1 cellular context compared by ENCODE assay signal in genomic region chr1:112395832-112396667, GRCh38.
A peak's percentile ranks its signal among the peaks of the same experiment; 100 is the strongest.
TF ChIP-seq lines count a peak whose summit lies in the region.

Gene CTTNBP2NL, plus strand, starts transcription at chr1:112396214. Its CDS starts 19,952 bp downstream, at chr1:112416166.

TF ChIP-seq in HepG2, 621 proteins besides CTCF, POLR2A, EP300 and RAD21 (continued from another document and continues in another):
- peak; percentile 76 for TF ChIP-seq RBM39 (IDR thresholded peaks at IDR 0.05; ENCODE audit: low read depth, low read length, poor library complexity, severe bottlenecking)
- no peak for TF ChIP-seq TERF1 (CRISPR knock-in tag; IDR thresholded peaks at IDR 0.05)
- no peak for TF ChIP-seq TFAP4 (IDR thresholded peaks at IDR 0.05; ENCODE audit: borderline replicate concordance, low read depth)
- TF ChIP-seq ZNF142 (CRISPR knock-in tag; IDR thresholded peaks at IDR 0.05): peak; percentile 55; the same call in 1 of the 2 replicates
- peak; percentile 48; the same call in 1 of the 2 replicates for TF ChIP-seq ZFY (CRISPR knock-in tag; IDR thresholded peaks at IDR 0.05)
- TF ChIP-seq HBP1 (CRISPR knock-in tag; IDR thresholded peaks at IDR 0.05; ENCODE audit: low read depth): 0 out of 2 replicates have a peak, but pooled peaks have one; percentile 31
- no peak for TF ChIP-seq NFAT5 (CRISPR knock-in tag; IDR thresholded peaks at IDR 0.05)
- TF ChIP-seq ZHX2 (IDR thresholded peaks at IDR 0.05; ENCODE audit: low read depth): peak; percentile 50; the same call in 1 of the 2 replicates
- TF ChIP-seq ZHX2 (CRISPR knock-in tag; IDR thresholded peaks at IDR 0.05; ENCODE audit: borderline replicate concordance): no peak
- TF ChIP-seq HNRNPL (IDR thresholded peaks at IDR 0.05; ENCODE audit: low read depth, low read length): no peak
- TF ChIP-seq NFYC (CRISPR knock-in tag; IDR thresholded peaks at IDR 0.05): peak; percentile 92
- peak; percentile 45; the same call in 1 of the 2 replicates for TF ChIP-seq ZNF619 (CRISPR knock-in tag; IDR thresholded peaks at IDR 0.05)
- no peak for TF ChIP-seq ZNF816 (CRISPR knock-in tag; IDR thresholded peaks at IDR 0.05; ENCODE audit: borderline replicate concordance)
- peak; percentile 81 for TF ChIP-seq ATF1 (CRISPR knock-in tag; IDR thresholded peaks at IDR 0.05)
- TF ChIP-seq SMAD1 (CRISPR knock-in tag; IDR thresholded peaks at IDR 0.05; ENCODE audit: borderline replicate concordance, low read depth): 0 out of 2 replicates have a peak, but pooled peaks have one; percentile 53
- TF ChIP-seq ARID4A (CRISPR knock-in tag; IDR thresholded peaks at IDR 0.05; ENCODE audit: borderline replicate concordance): peak; percentile 62; the same call in 1 of the 2 replicates
